Comparison of ENCODE assay signal across 10 cellular contexts in genomic region chr11:100709233-100709999, GRCh38. TPM values are rescaled to one million over a fixed set of nuclear protein-coding genes. Genes with fewer than 3 reads are reported as not detected.
DNase-seq lines count a peak whose midpoint lies in the region; ATAC-seq and TF ChIP-seq lines count a peak whose summit lies in the region.
"Had no signal": no experiment of that assay in that cellular context is flagged by ENCODE, and none has a peak within 500 bp of the region (broad histone marks: within the 10 kb centered on the region; RNA-seq: fewer than 3 reads in every experiment).

No MANE protein-coding gene starts in this region.

- CTCF ChIA-PET in AG04449 (lab: Yijun Ruan, JAX) = interaction anchor here (1.0 to 1.3 kb wide), 3 partner anchors 15 to 29 kb away, joined by 3 read pairs; no protein-coding TSS in a partner anchor

- H3K4me1 Mint-ChIP-seq in HFFc6 (ENCODE audit: low read depth) = peaks cover 16% of the 10 kb centered on the region

- DNase-seq in AG04449 (ENCODE audit: low read depth, low spot score) (peak; percentile 12), amniotic epithelial cell (ENCODE audit: low read depth) (peak; percentile 45), H7 (no peak), HFFc6 (no peak), CD1c-positive myeloid dendritic cell (ENCODE audit: extremely low spot score) (no peak)
- no peak for DNase-seq in stimulated activated naive CD4-positive, alpha-beta T cell treated with Interleukin-2 at 50 U/mL for 16 hours (lab: John Stamatoyannopoulos, UW)
- DNase-seq: activated CD8-positive, alpha-beta T cell treated with anti-CD3 and anti-CD28 coated beads for 36 hours had no signal

- no peak for TF ChIP-seq CTCF in AG04449 (IDR thresholded peaks at IDR 0.05; ENCODE audit: insufficient read depth, low read length, missing control alignments)
- no peak for TF ChIP-seq CTCF in HFFc6 (IDR thresholded peaks at IDR 0.05)

- ATAC-seq in GM19351 (IDR thresholded peaks at IDR 0.05; ENCODE audit: unreplicated experiment) = peak; percentile 73
- peak; percentile 82 for ATAC-seq in HG03039 (IDR thresholded peaks at IDR 0.05; ENCODE audit: unreplicated experiment)
- ATAC-seq: activated CD8-positive, alpha-beta T cell treated with anti-CD3 and anti-CD28 coated beads for 36 hours had no signal

- no peak overlapping the region for H3K4me3 Mint-ChIP-seq in HFFc6
- H3K4me3 Mint-ChIP-seq: activated CD8-positive, alpha-beta T cell treated with anti-CD3 and anti-CD28 coated beads for 36 hours; B cell had no signal

- H3K4me3 ChIP-seq in AG04449 (ENCODE audit: low read depth, low read length) = no peak overlapping the region
- H3K4me3 ChIP-seq in H7 (ENCODE audit: insufficient read depth, low read depth, low read length) = no peak overlapping the region

- H3K9me3 Mint-ChIP-seq in HFFc6 = no peaks in the 10 kb centered on the region

- no peaks in the 10 kb centered on the region for H3K27me3 Mint-ChIP-seq in HFFc6 (ENCODE audit: insufficient read depth)
- H3K27me3 Mint-ChIP-seq: activated CD8-positive, alpha-beta T cell treated with anti-CD3 and anti-CD28 coated beads for 36 hours; B cell had no signal

- no peaks in the 10 kb centered on the region for H3K27me3 ChIP-seq in H7 (ENCODE audit: control insufficient read depth, insufficient read depth, low read length)

- H3K27ac Mint-ChIP-seq in HFFc6 = no peak overlapping the region
- H3K27ac Mint-ChIP-seq: activated CD8-positive, alpha-beta T cell treated with anti-CD3 and anti-CD28 coated beads for 36 hours; B cell had no signal

- H3K36me3 ChIP-seq in H7 (replicated peaks; ENCODE audit: control insufficient read depth, insufficient read depth, low read length) = no peaks in the 10 kb centered on the region

- no peaks in the 10 kb centered on the region for H3K36me3 Mint-ChIP-seq in HFFc6 (ENCODE audit: low read depth)

- POLR2A ChIA-PET in AG04449 (lab: Yijun Ruan, JAX) = interaction anchor here (0.5 kb wide), 1 partner anchor 10 kb away, joined by 3 read pairs; no protein-coding TSS in a partner anchor

RNA-seq across cellular contexts. Expression of gene ARHGAP42, which starts 22.3 kb away (rescaled TPM):
- 21.5 and 23.1 TPM in 2 replicates for total RNA-seq in H7 (2014; rRNA removed; shearing (Covaris generic))
- 1 to 10 TPM; 1.1 to 3.1 (median 2.3) TPM for total RNA-seq in HFFc6 (2021; fragmentation: NEBNext Ultra II Directional; extraction: Animal tissue kit (Norgen Biotek cat#: 25700))

Comparison
In these comparisons a context has a peak if more than half of its experiments do, and no peak if none do; other contexts are left out.
1. DNase-seq: peak in AG04449 (single experiment) and amniotic epithelial cell (single experiment); none in H7 (single experiment), HFFc6 (single experiment), stimulated activated naive CD4-positive, alpha-beta T cell treated with Interleukin-2 at 50 U/mL for 16 hours (single experiment) and CD1c-positive myeloid dendritic cell (single experiment).